8 cellular contexts compared by ENCODE assay signal in genomic region chr5:180494510-180495181, GRCh38. TPM values are rescaled to one million over a fixed set of nuclear protein-coding genes. Genes with fewer than 3 reads are reported as not detected.
A peak's percentile ranks its signal among the peaks of the same experiment; 100 is the strongest.
DNase-seq lines count a peak whose midpoint lies in the region; ATAC-seq and TF ChIP-seq lines count a peak whose summit lies in the region.

No MANE protein-coding gene starts in this region.

- CTCF ChIA-PET in activated CD4-positive, alpha-beta memory T cell treated with anti-CD3 and anti-CD28 coated beads, Interleukin-2, amount 10 ng/mL, durations not matched to agents 7 days and 5 days (lab: Charles Lee) = interaction anchor here (0.7 to 1.2 kb wide), 2 partner anchors 12 to 28 kb away, joined by 3 read pairs; no protein-coding TSS in a partner anchor

- TF ChIP-seq CTCF in endothelial cell (IDR thresholded peaks at IDR 0.05; ENCODE audit: unreplicated experiment) = no peak

- DNase-seq in EL (peak; percentile 26), endothelial cell (ENCODE audit: low spot score) (peak; percentile 48), mesenteric fat pad (ENCODE audit: low spot score) (no peak)
- DNase-seq in activated CD4-positive, alpha-beta memory T cell treated with anti-CD3 and anti-CD28 coated beads, Interleukin-2, amount 10 ng/mL, durations not matched to agents 7 days and 5 days = peak; percentile 41
- peak; percentile 45 for DNase-seq in stimulated activated CD8-positive, alpha-beta memory T cell treated with anti-CD3 and anti-CD28 coated beads, Interleukin-4, amount 100 ng/mL, for 24 hours (ENCODE audit: low read depth)

- POLR2A ChIA-PET in activated CD4-positive, alpha-beta memory T cell treated with anti-CD3 and anti-CD28 coated beads, Interleukin-2, amount 10 ng/mL, durations not matched to agents 7 days and 5 days (lab: Charles Lee) = interaction anchor here (0.8 to 0.9 kb wide), 2 partner anchors 190 to 337 kb away, joined by 3 to 4 read pairs; no protein-coding TSS in a partner anchor

- H3K4me1 Mint-ChIP-seq in activated CD4-positive, alpha-beta memory T cell treated with anti-CD3 and anti-CD28 coated beads, Interleukin-2, amount 10 ng/mL, durations not matched to agents 7 days and 5 days = peaks cover 43% of the 10 kb centered on the region
- peaks cover 33% of the 10 kb centered on the region for H3K4me1 Mint-ChIP-seq in endothelial cell (ENCODE audit: unreplicated experiment)

- H3K4me1 ChIP-seq in HUES48 (ENCODE audit: control insufficient read depth, insufficient read depth, low read length) (peaks cover 15% of the 10 kb centered on the region), mononuclear cell (ENCODE audit: insufficient read depth, low read length) (peaks cover 22% of the 10 kb centered on the region)

- H3K36me3 ChIP-seq in HUES48 (ENCODE audit: control insufficient read depth, insufficient read depth, low read length) = peaks cover 31% of the 10 kb centered on the region

- peak overlapping the region; percentile 95 for H3K27ac ChIP-seq in HUES48 (ENCODE audit: low read depth, low read length)

- peak; percentile 40 for ATAC-seq in GM21423 (IDR thresholded peaks at IDR 0.05; ENCODE audit: unreplicated experiment)

- H3K4me3 ChIP-seq in HUES48 (ENCODE audit: low read depth, low read length) (peak overlapping the region; percentile 72), mononuclear cell (ENCODE audit: low read length) (peak overlapping the region; percentile 78)

- no peaks in the 10 kb centered on the region for H3K27me3 Mint-ChIP-seq in activated CD4-positive, alpha-beta memory T cell treated with anti-CD3 and anti-CD28 coated beads, Interleukin-2, amount 10 ng/mL, durations not matched to agents 7 days and 5 days
- H3K27me3 Mint-ChIP-seq in endothelial cell (ENCODE audit: unreplicated experiment) = peaks cover 10% of the 10 kb centered on the region

- peak overlapping the region; percentile 96 for H3K9ac ChIP-seq in HUES48 (ENCODE audit: low read depth, low read length)

- peaks cover 20% of the 10 kb centered on the region for H3K36me3 Mint-ChIP-seq in activated CD4-positive, alpha-beta memory T cell treated with anti-CD3 and anti-CD28 coated beads, Interleukin-2, amount 10 ng/mL, durations not matched to agents 7 days and 5 days (ENCODE audit: low read depth)
- peaks cover 16% of the 10 kb centered on the region for H3K36me3 Mint-ChIP-seq in endothelial cell (ENCODE audit: low read depth, unreplicated experiment)

- no peaks in the 10 kb centered on the region for H3K9me3 Mint-ChIP-seq in activated CD4-positive, alpha-beta memory T cell treated with anti-CD3 and anti-CD28 coated beads, Interleukin-2, amount 10 ng/mL, durations not matched to agents 7 days and 5 days
- no peaks in the 10 kb centered on the region for H3K9me3 Mint-ChIP-seq in endothelial cell (ENCODE audit: unreplicated experiment)

- peak overlapping the region; percentile 88 for H3K27ac Mint-ChIP-seq in activated CD4-positive, alpha-beta memory T cell treated with anti-CD3 and anti-CD28 coated beads, Interleukin-2, amount 10 ng/mL, durations not matched to agents 7 days and 5 days
- peak overlapping the region; percentile 72 for H3K27ac Mint-ChIP-seq in endothelial cell (ENCODE audit: unreplicated experiment)

- no peaks in the 10 kb centered on the region for H3K27me3 ChIP-seq in HUES48 (ENCODE audit: control insufficient read depth, insufficient read depth, low read length)
- no peaks in the 10 kb centered on the region for H3K27me3 ChIP-seq in mononuclear cell (ENCODE audit: insufficient read depth, low read length)

- no peaks in the 10 kb centered on the region for H3K9me3 ChIP-seq in HUES48 (ENCODE audit: control insufficient read depth, insufficient read depth, low read length)
- no peaks in the 10 kb centered on the region for H3K9me3 ChIP-seq in mononuclear cell (ENCODE audit: low read depth, low read length)

- H3K4me3 Mint-ChIP-seq in activated CD4-positive, alpha-beta memory T cell treated with anti-CD3 and anti-CD28 coated beads, Interleukin-2, amount 10 ng/mL, durations not matched to agents 7 days and 5 days = peak overlapping the region; percentile 87
- peak overlapping the region; percentile 99 for H3K4me3 Mint-ChIP-seq in endothelial cell (ENCODE audit: unreplicated experiment)

RNA-seq across cellular contexts. Expression of gene CNOT6, which starts 0.5 kb away (rescaled TPM):
- total RNA-seq in activated CD4-positive, alpha-beta memory T cell treated with anti-CD3 and anti-CD28 coated beads, Interleukin-2, amount 10 ng/mL, durations not matched to agents 7 days and 5 days = 10 to 100 TPM; 34.9 to 36.2 TPM
- total RNA-seq in endothelial cell (ENCODE audit: unreplicated experiment) (46.3 TPM), mononuclear cell (8.1 TPM), mesenteric fat pad (14.8 TPM)
